In genomic region chr14:92382677-92383076, GRCh38 we compare ENCODE assay signal across 10 cellular contexts. TPM values are rescaled to one million over a fixed set of nuclear protein-coding genes. Genes with fewer than 3 reads are reported as not detected.
DNase-seq lines count a peak whose midpoint lies in the region; ATAC-seq and TF ChIP-seq lines count a peak whose summit lies in the region.
"Had no signal": no experiment of that assay in that cellular context is flagged by ENCODE, and none has a peak within 500 bp of the region (broad histone marks: within the 10 kb centered on the region; RNA-seq: fewer than 3 reads in every experiment).

No MANE protein-coding gene starts in this region.

- H3K4me3 ChIP-seq in epithelial cell of proximal tubule (ENCODE audit: low read depth, low read length) (no peak overlapping the region), spleen (no peak overlapping the region)

- H3K36me3 Mint-ChIP-seq in glutamatergic neuron (ENCODE audit: unreplicated experiment) = peaks cover 4% of the 10 kb centered on the region

- H3K4me1 Mint-ChIP-seq in glutamatergic neuron (ENCODE audit: low read depth, unreplicated experiment) = peaks cover 5% of the 10 kb centered on the region
- H3K4me1 Mint-ChIP-seq: stimulated activated naive CD8-positive, alpha-beta T cell treated with anti-CD3 and anti-CD28 coated beads, Interleukin-15, amount 100 ng/mL, for 72 hours had no signal

- TF ChIP-seq CTCF in epithelial cell of proximal tubule (conservative IDR thresholded peaks at IDR 0.05; ENCODE audit: low read depth, low read length) = peak; percentile 70
- peak in 5 of 11 experiments; percentile 7 to 42 (median 25) for TF ChIP-seq CTCF in spleen (IDR thresholded peaks at IDR 0.05 in 8 of 11, conservative IDR thresholded peaks at IDR 0.05 in 3 of 11)
- no peak for TF ChIP-seq CTCF in glutamatergic neuron (IDR thresholded peaks at IDR 0.05; ENCODE audit: partially characterized antibody, unreplicated experiment)

- H3K36me3 ChIP-seq in spleen = no peaks in the 10 kb centered on the region

- H3K9me3 Mint-ChIP-seq in glutamatergic neuron (ENCODE audit: unreplicated experiment) = no peaks in the 10 kb centered on the region

- H3K27ac ChIP-seq in spleen = no peak overlapping the region

- intact Hi-C loops in spleen (cut with DNase I; ENCODE audit: low total_unique reads) = no loop called here

- ATAC-seq in HG03457 (IDR thresholded peaks at IDR 0.05; ENCODE audit: unreplicated experiment) = no peak
- ATAC-seq: stimulated activated naive CD8-positive, alpha-beta T cell treated with anti-CD3 and anti-CD28 coated beads, Interleukin-15, amount 100 ng/mL, for 72 hours had no signal

- H3K4me3 Mint-ChIP-seq in glutamatergic neuron (ENCODE audit: unreplicated experiment) = no peak overlapping the region
- H3K4me3 Mint-ChIP-seq: stimulated activated naive CD8-positive, alpha-beta T cell treated with anti-CD3 and anti-CD28 coated beads, Interleukin-15, amount 100 ng/mL, for 72 hours had no signal

- peaks cover 0 to 20% (median 5%) of the 10 kb centered on the region in 6 donors for H3K4me1 ChIP-seq in spleen

- no peaks in the 10 kb centered on the region for H3K27me3 Mint-ChIP-seq in glutamatergic neuron (ENCODE audit: unreplicated experiment)
- H3K27me3 Mint-ChIP-seq: stimulated activated naive CD8-positive, alpha-beta T cell treated with anti-CD3 and anti-CD28 coated beads, Interleukin-15, amount 100 ng/mL, for 72 hours had no signal

- 58 to 81% (median 71%) methylated on average over 4 of the region's 4 CpGs for WGBS in spleen, 5 donors

- H3K27ac Mint-ChIP-seq in glutamatergic neuron (ENCODE audit: unreplicated experiment) = no peak overlapping the region
- H3K27ac Mint-ChIP-seq: stimulated activated naive CD8-positive, alpha-beta T cell treated with anti-CD3 and anti-CD28 coated beads, Interleukin-15, amount 100 ng/mL, for 72 hours had no signal

- H3K27me3 ChIP-seq in spleen (replicated peaks in 1 of 7) = peaks cover 0 to 3% (median 0%) of the 10 kb centered on the region in 7 donors

- no peak for TF ChIP-seq POLR2A in spleen (IDR thresholded peaks at IDR 0.05)

- DNase-seq in NOMO-1 treated with DMSO at 0.1 percent for 48 hours (lab: John Stamatoyannopoulos, UW; ENCODE audit: unreplicated experiment) (peak; percentile 25), NOMO-1 treated with dmso at 0.1 percent for 144 hours (lab: John Stamatoyannopoulos, UW; ENCODE audit: unreplicated experiment) (no peak), NCI-H1694 (lab: John Stamatoyannopoulos, UW) (peak; percentile 39), epithelial cell of proximal tubule (ENCODE audit: low read depth) (no peak), spleen (peak; percentile 65), cortex of kidney (lab: John Stamatoyannopoulos, UW) (no peak), glutamatergic neuron (no peak)
- DNase-seq: activated CD4-positive, CD25-positive, alpha-beta regulatory T cell; stimulated activated naive CD8-positive, alpha-beta T cell treated with anti-CD3 and anti-CD28 coated beads, Interleukin-15, amount 100 ng/mL, for 72 hours had no signal

- H3K9me3 ChIP-seq in spleen = no peaks in the 10 kb centered on the region

RNA-seq across cellular contexts. Expression of gene SLC24A4, which starts 59.7 kb away (rescaled TPM):
- total RNA-seq in epithelial cell of proximal tubule (not detected in 2 replicates), spleen (1 to 10 TPM; 2.5 to 8.9 (median 5.4) TPM), glutamatergic neuron (ENCODE audit: unreplicated experiment) (0.34 TPM)
- polyA plus RNA-seq in spleen = 1 to 10 TPM in 1 of 3 donors, under 1 TPM in 2; 0.29 to 1.1 (median 0.96) TPM

Comparison
In these comparisons a context has a peak if more than half of its experiments do, and no peak if none do; other contexts are left out.
1. DNase-seq: peak in NOMO-1 treated with DMSO at 0.1 percent for 48 hours (single experiment), NCI-H1694 (single experiment) and spleen (single experiment); none in NOMO-1 treated with dmso at 0.1 percent for 144 hours (single experiment), epithelial cell of proximal tubule (single experiment), cortex of kidney (single experiment) and glutamatergic neuron (single experiment).